Comparison of ENCODE assay signal across 12 cellular contexts in genomic region chr15:82129144-82129692, GRCh38.
"Had no signal": no experiment of that assay in that cellular context is flagged by ENCODE, and none has a peak within 500 bp of the region (broad histone marks: within the 10 kb centered on the region; RNA-seq: fewer than 3 reads in every experiment).

No MANE protein-coding gene starts in this region.

- ATAC-seq: naive thymus-derived CD4-positive, alpha-beta T cell had no signal

- H3K79me2 ChIP-seq: hepatocyte had no signal

- H3K27me3 ChIP-seq: hepatocyte, thyroid gland had no signal

- H3K9me3 ChIP-seq: thyroid gland had no signal

- H3K4me3 Mint-ChIP-seq: activated T-helper 1 cell treated with anti-CD3 and anti-CD28 coated beads, Interleukin-12 subunit alpha, Interleukin-12 subunit beta, Interleukin-2, Interleukin-4 antibody, amounts not matched to agents 30 ng/mL and 10 ng/mL and 1 ng/mL, durations not matched to agents 14 hours and 24 hours and 36 hours; naive thymus-derived CD4-positive, alpha-beta T cell had no signal

- H3K4me1 ChIP-seq: thyroid gland had no signal

- H3K36me3 ChIP-seq: thyroid gland had no signal

- H3K27ac Mint-ChIP-seq: activated T-helper 1 cell treated with anti-CD3 and anti-CD28 coated beads, Interleukin-12 subunit alpha, Interleukin-12 subunit beta, Interleukin-2, Interleukin-4 antibody, amounts not matched to agents 30 ng/mL and 10 ng/mL and 1 ng/mL, durations not matched to agents 14 hours and 24 hours and 36 hours; naive thymus-derived CD4-positive, alpha-beta T cell had no signal

- DNase-seq: activated CD4-positive, alpha-beta T cell treated with anti-CD3 and anti-CD28 coated beads for 4 hours; activated naive CD4-positive, alpha-beta T cell treated with Interleukin-2 at 50 U/mL for 16 hours; caudate nucleus; effector CD4-positive, alpha-beta T cell; naive thymus-derived CD4-positive, alpha-beta T cell; nucleus accumbens; T1000; thyroid gland; WERI-Rb-1 had no signal

- H3K4me3 ChIP-seq: coronary artery, hepatocyte, thyroid gland had no signal

- H2AFZ ChIP-seq: hepatocyte had no signal

- H3K9me3 Mint-ChIP-seq: activated T-helper 1 cell treated with anti-CD3 and anti-CD28 coated beads, Interleukin-12 subunit alpha, Interleukin-12 subunit beta, Interleukin-2, Interleukin-4 antibody, amounts not matched to agents 30 ng/mL and 10 ng/mL and 1 ng/mL, durations not matched to agents 14 hours and 24 hours and 36 hours; naive thymus-derived CD4-positive, alpha-beta T cell had no signal

- H3K27me3 Mint-ChIP-seq: naive thymus-derived CD4-positive, alpha-beta T cell had no signal

- H3K27ac ChIP-seq: coronary artery, thyroid gland, WERI-Rb-1 had no signal
